25 cellular contexts compared by ENCODE assay signal in genomic region chr12:78390920-78391319, GRCh38.
"Had no signal": no experiment of that assay in that cellular context is flagged by ENCODE, and none has a peak within 500 bp of the region (broad histone marks: within the 10 kb centered on the region; RNA-seq: fewer than 3 reads in every experiment).

No MANE protein-coding gene starts in this region.

- H3K27ac ChIP-seq: stomach, suprapubic skin, testis, thoracic aorta, thyroid gland, tibial artery, tibial nerve, transverse colon, upper lobe of left lung, uterus, vagina had no signal

- H3K4me3 ChIP-seq: stomach, suprapubic skin, testis, thoracic aorta, thyroid gland, tibial artery, tibial nerve, transverse colon, upper lobe of left lung, uterus, vagina had no signal

- H3K4me1 ChIP-seq: stomach, suprapubic skin, testis, thyroid gland, tibial artery, transverse colon, upper lobe of left lung, uterus, vagina had no signal

- H3K36me3 ChIP-seq: stomach, suprapubic skin, thoracic aorta, thyroid gland, tibial artery, tibial nerve, transverse colon, upper lobe of left lung, uterus, vagina had no signal

- H3K9me3 ChIP-seq: stomach, suprapubic skin, testis, thoracic aorta, thyroid gland, tibial artery, tibial nerve, transverse colon, upper lobe of left lung, uterus, vagina had no signal

- DNase-seq: stimulated activated CD4-positive, alpha-beta T cell treated with anti-CD3 and anti-CD28 coated beads, Interleukin-2, amount 100 ng/mL, for 48 hours; stimulated activated CD4-positive, alpha-beta T cell treated with anti-CD3 and anti-CD28 coated beads, Interleukin-4, amount 100 ng/mL, for 1 hour; stimulated activated CD4-positive, alpha-beta T cell treated with anti-CD3 and anti-CD28 coated beads, Interleukin-4, amount 100 ng/mL, for 24 hours; stimulated activated CD4-positive, alpha-beta T cell treated with anti-CD3 and anti-CD28 coated beads, Interleukin-4, amount 100 ng/mL, for 4 hours; stimulated activated CD8-positive, alpha-beta memory T cell treated with anti-CD3 and anti-CD28 coated beads, Interleukin-4, amount 100 ng/mL, for 48 hours; stimulated activated naive B cell treated with anti-CD40 and anti-IgM and Interleukin-4, amounts not matched to agents 10 μg/mL and 1 μg/mL and 100 μg/mL, for 72 hours; stimulated activated naive CD4-positive, alpha-beta T cell; stimulated activated naive CD4-positive, alpha-beta T cell treated with Interleukin-2 at 50 U/mL for 16 hours; stimulated activated naive CD8-positive, alpha-beta T cell treated with anti-CD3 and anti-CD28 coated beads, Interleukin-15, amount 100 ng/mL, for 72 hours; stimulated activated naive CD8-positive, alpha-beta T cell treated with anti-CD3 and anti-CD28 coated beads, Interleukin-15, Interleukin-2, amounts not matched to agents 100 U/mL and 50 U/mL, for 24 hours; stomach; substantia nigra; testis; thyroid gland; tibial artery; transverse colon; trophoblast cell; upper lobe of left lung; uterus had no signal

- ATAC-seq: stimulated activated effector memory CD8-positive, alpha-beta T cell treated with anti-CD3 and anti-CD28 coated beads, Interleukin-12 subunit alpha, Interleukin-12 subunit beta, amount 100 ng/mL, for 72 hours; stimulated activated memory B cell treated with anti-CD40 and anti-IgM and Interleukin-4, amounts not matched to agents 10 μg/mL and 1 μg/mL and 100 μg/mL, for 72 hours; stimulated activated naive B cell treated with anti-CD40 and anti-IgM and Interleukin-4, amounts not matched to agents 10 μg/mL and 1 μg/mL and 100 μg/mL, for 72 hours; stimulated activated naive CD8-positive, alpha-beta T cell treated with anti-CD3 and anti-CD28 coated beads, Interleukin-15, amount 100 ng/mL, for 72 hours; stimulated activated naive CD8-positive, alpha-beta T cell treated with anti-CD3 and anti-CD28 coated beads, Interleukin-15, Interleukin-2, amounts not matched to agents 100 U/mL and 50 U/mL, for 24 hours had no signal

- H3K27me3 ChIP-seq: stomach, suprapubic skin, testis, thyroid gland, tibial artery, tibial nerve, transverse colon, upper lobe of left lung, uterus, vagina had no signal
